29 cellular contexts compared by ENCODE assay signal in the genomic region with DNA sequence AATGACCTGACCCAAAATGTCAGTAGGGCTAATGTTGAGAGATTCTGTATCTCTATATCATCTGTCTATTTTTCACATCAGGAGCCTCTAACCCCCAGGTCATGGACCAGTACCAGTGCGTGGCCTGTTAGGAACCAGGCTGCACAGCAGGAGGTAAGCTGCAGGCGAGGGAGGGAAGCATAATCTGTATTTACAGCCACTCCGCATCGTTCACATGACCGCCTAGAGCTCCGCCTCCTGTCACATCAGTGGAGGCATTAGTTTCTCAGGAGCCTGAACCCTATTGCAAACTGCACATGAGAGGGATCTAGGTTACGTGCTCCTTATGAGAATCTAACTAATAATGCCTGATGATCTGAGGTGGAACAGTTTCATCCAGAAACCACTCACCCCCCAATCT.
"Had no signal": no experiment of that assay in that cellular context is flagged by ENCODE, and none has a peak within 500 bp of the region (broad histone marks: within the 10 kb centered on the region; RNA-seq: fewer than 3 reads in every experiment).

No MANE protein-coding gene starts in this region.

- H3K27me3 ChIP-seq: adrenal gland, ascending aorta, breast epithelium, colonic mucosa, hepatocyte had no signal

- H3K4me3 ChIP-seq: adrenal gland, ascending aorta, breast epithelium, colonic mucosa, dorsolateral prefrontal cortex, hepatocyte, right lobe of liver, tibial nerve had no signal

- H3K4me1 ChIP-seq: adrenal gland, ascending aorta, breast epithelium, colonic mucosa, parathyroid adenoma, right lobe of liver, tibial nerve had no signal

- DNase-seq: activated CD4-positive, alpha-beta T cell treated with anti-CD3 and anti-CD28 coated beads for 4 hours; activated CD4-positive, alpha-beta T cell treated with anti-CD3 and anti-CD28 coated beads, Interleukin-2, amount 50 U/mL, for 48 hours; activated CD4-positive, CD25-positive, alpha-beta regulatory T cell; activated CD8-positive, alpha-beta memory T cell treated with anti-CD3 and anti-CD28 coated beads, Interleukin-2, amount 50 U/mL, for 48 hours; activated naive CD4-positive, alpha-beta T cell; activated T-cell treated with anti-CD3 and anti-CD28 coated beads, Interleukin-2, amount 50 U/mL, for 4 hours; adrenal gland; colonic mucosa; dorsolateral prefrontal cortex; effector memory CD8-positive, alpha-beta T cell; foreskin melanocyte; left ventricle myocardium superior; mammary epithelial cell; midbrain; natural killer cell; right lobe of liver; small intestine; stimulated activated CD4-positive, alpha-beta T cell treated with anti-CD3 and anti-CD28 coated beads, Interleukin-2, amount 100 ng/mL, for 24 hours; stimulated activated naive CD8-positive, alpha-beta T cell treated with anti-CD3 and anti-CD28 coated beads, Interleukin-15, amount 100 ng/mL, for 72 hours; T1000 had no signal

- ATAC-seq: activated T-cell treated with anti-CD3 and anti-CD28 coated beads, Interleukin-2, amount 50 U/mL, for 4 hours; effector memory CD8-positive, alpha-beta T cell; esophagus mucosa; left ventricle myocardium superior; natural killer cell; right lobe of liver; stimulated activated effector memory CD8-positive, alpha-beta T cell treated with anti-CD3 and anti-CD28 coated beads, Interleukin-12 subunit alpha, Interleukin-12 subunit beta, amount 100 ng/mL, for 72 hours; stimulated activated naive CD8-positive, alpha-beta T cell treated with anti-CD3 and anti-CD28 coated beads, Interleukin-15, amount 100 ng/mL, for 72 hours had no signal

- H3K9me3 ChIP-seq: adrenal gland, ascending aorta, breast epithelium, colonic mucosa, neutrophil, right lobe of liver, tibial nerve had no signal

- FAIRE-seq: endothelial cell of umbilical vein, small intestine had no signal

- H3K36me3 ChIP-seq: adrenal gland, ascending aorta, breast epithelium, colonic mucosa, neutrophil, right lobe of liver, tibial nerve had no signal

- H3K27ac ChIP-seq: adrenal gland, ascending aorta, breast epithelium, colonic mucosa, dorsolateral prefrontal cortex, hepatocyte, neutrophil, parathyroid adenoma, right lobe of liver, tibial nerve had no signal
